ENCODE assay signal across 24 cellular contexts in the genomic region with DNA sequence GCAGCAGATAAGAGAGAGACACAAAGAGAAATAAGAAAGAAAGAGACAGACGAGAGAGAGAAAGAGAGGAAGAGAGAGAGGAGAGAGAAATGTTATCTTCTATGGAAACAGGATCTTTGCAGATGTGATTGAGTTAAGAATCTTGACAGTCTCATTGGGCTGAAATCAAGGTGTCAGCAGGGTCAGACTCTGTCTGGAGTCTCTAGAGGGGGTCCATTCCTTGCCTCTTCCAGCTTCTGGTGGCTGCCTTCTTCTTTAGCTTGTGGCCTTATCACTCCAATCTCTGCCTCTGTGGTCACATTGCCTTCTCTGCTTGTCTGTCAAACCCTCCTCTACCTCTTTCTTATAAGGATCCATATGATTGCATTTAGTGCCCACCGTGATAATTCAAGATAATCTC. TPM values are rescaled to one million over a fixed set of nuclear protein-coding genes. Genes with fewer than 3 reads are reported as not detected.
"Had no signal": no experiment of that assay in that cellular context is flagged by ENCODE, and none has a peak within 500 bp of the region (broad histone marks: within the 10 kb centered on the region; RNA-seq: fewer than 3 reads in every experiment).

No MANE protein-coding gene starts in this region.

- FAIRE-seq: RCC 7860 had no signal

- H3K27ac ChIP-seq: SJSA1 had no signal

- ATAC-seq: T-cell had no signal

- H3K4me1 Mint-ChIP-seq: T-cell had no signal

- H3K4me3 Mint-ChIP-seq: T-cell had no signal

- H3K27me3 ChIP-seq: SJSA1 had no signal

- H3K27ac Mint-ChIP-seq: T-cell had no signal

- DNase-seq: KBM-7, MV-4-11, NCI-H1048, NCI-H1105, NCI-H1417, NCI-H1436 treated with DMSO at 0.1 percent for 48 hours, NCI-H1694, NCI-H187 treated with DMSO at 0.1 percent for 48 hours, NCI-H2029 treated with DMSO at 0.1 percent for 48 hours, NCI-H2227 treated with DMSO at 0.1 percent for 48 hours, NCI-H524 treated with DMSO at 0.1 percent for 48 hours, NCI-H69, NCI-H774, Right ventricle myocardium superior, RPMI8226, SIG-M5, SK-N-SH, SW 1271, T-cell had no signal

- H3K36me3 ChIP-seq: SJSA1 had no signal

- H3K4me1 ChIP-seq: SJSA1 had no signal

- H3K4me3 ChIP-seq: SJSA1 had no signal

- H3K4me2 ChIP-seq: SK-N-SH had no signal

- H3K36me3 Mint-ChIP-seq: T-cell had no signal

- H3K9me3 ChIP-seq: SJSA1, SK-N-SH had no signal

RNA-seq across cellular contexts. Expression of gene GRPR, which starts 21.8 kb away (rescaled TPM):
- total RNA-seq: HT-29, MCF 10A, NCI-H460 had no signal
